ENCODE assay signal across 11 cellular contexts in the genomic region with DNA sequence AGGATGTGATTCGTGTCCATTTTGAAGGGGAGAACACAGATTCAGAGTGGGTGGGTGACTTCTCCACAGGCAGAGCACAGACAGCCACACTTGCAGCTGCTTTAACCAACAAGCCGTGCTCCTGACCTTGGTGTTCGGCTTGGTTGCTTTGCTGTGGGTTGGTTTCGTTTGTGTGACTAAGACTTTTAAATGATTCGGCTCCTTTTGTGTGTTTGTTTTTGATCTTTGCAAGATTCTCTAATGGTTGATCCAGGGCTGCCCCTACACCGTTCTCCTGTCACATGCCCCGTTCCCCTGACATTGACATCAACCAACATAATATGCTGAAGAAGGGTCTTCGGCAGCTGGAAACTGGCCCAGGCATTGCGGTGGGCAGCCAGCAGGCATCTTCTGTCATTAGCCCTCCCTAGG.
A peak's percentile ranks its signal among the peaks of the same experiment; 100 is the strongest.
DNase-seq lines count a peak whose midpoint lies in the region; ATAC-seq lines count a peak whose summit lies in the region.
"Had no signal": no experiment of that assay in that cellular context is flagged by ENCODE, and none has a peak within 500 bp of the region (broad histone marks: within the 10 kb centered on the region; RNA-seq: fewer than 3 reads in every experiment).

No MANE protein-coding gene starts in this region.

- peak; percentile 35 for DNase-seq in CD1c-positive myeloid dendritic cell (ENCODE audit: extremely low spot score)
- peak; percentile 65 for DNase-seq in fibroblast of peridontal ligament (ENCODE audit: extremely low read depth)
- no peak for DNase-seq in posterior cingulate gyrus
- no peak for DNase-seq in NCI-H82 treated with DMSO at 0.1 percent for 48 hours (lab: John Stamatoyannopoulos, UW; ENCODE audit: unreplicated experiment)
- no peak for DNase-seq in Ammon's horn (ENCODE audit: low spot score)
- no peak for DNase-seq in SIG-M5 treated with dmso at 0.1 percent for 504 hours (lab: John Stamatoyannopoulos, UW; ENCODE audit: unreplicated experiment)
- DNase-seq: cerebellar nuclear complex, naive B cell, NCI-H774 had no signal

- peak; percentile 60 for ATAC-seq in GM19397 (IDR thresholded peaks at IDR 0.05; ENCODE audit: unreplicated experiment)
- ATAC-seq in HG03520 (IDR thresholded peaks at IDR 0.05; ENCODE audit: unreplicated experiment): peak; percentile 79

- intact Hi-C loops in posterior cingulate gyrus (cut with DNase I): loop anchor here (5.0 kb wide), 1 partner anchor 227 kb away; no protein-coding TSS in a partner anchor

Comparison
In these comparisons a context has a peak if more than half of its experiments do, and no peak if none do; other contexts are left out.
1. DNase-seq: peak in CD1c-positive myeloid dendritic cell (single experiment) and fibroblast of peridontal ligament (single experiment); none in posterior cingulate gyrus (0 of 10), NCI-H82 treated with DMSO at 0.1 percent for 48 hours (single experiment), Ammon's horn (single experiment) and SIG-M5 treated with dmso at 0.1 percent for 504 hours (single experiment).